ENCODE assay signal across 9 cellular contexts in genomic region chr10:31940839-31941653, GRCh38. TPM values are rescaled to one million over a fixed set of nuclear protein-coding genes. Genes with fewer than 3 reads are reported as not detected.
DNase-seq lines count a peak whose midpoint lies in the region; TF ChIP-seq lines count a peak whose summit lies in the region.
"Had no signal": no experiment of that assay in that cellular context is flagged by ENCODE, and none has a peak within 500 bp of the region (broad histone marks: within the 10 kb centered on the region; RNA-seq: fewer than 3 reads in every experiment).

No MANE protein-coding gene starts in this region.

- peak overlapping the region; percentile 79 for H3K27ac Mint-ChIP-seq in osteocyte (ENCODE audit: unreplicated experiment)
- H3K27ac Mint-ChIP-seq: IgD-negative memory B cell had no signal

- no peaks in the 10 kb centered on the region for H3K36me3 ChIP-seq in endocrine pancreas (ENCODE audit: control insufficient read depth, insufficient read depth, low read length)

- H3K9ac ChIP-seq in endocrine pancreas (ENCODE audit: control insufficient read depth, insufficient read depth, low read length): no peak overlapping the region

- DNase-seq in EH (ENCODE audit: low read depth) (peak; percentile 99), NCI-H226 (peak; percentile 99), osteocyte (ENCODE audit: extremely low spot score, unreplicated experiment) (peak; percentile 89), NCI-H1417 treated with DMSO at 0.1 percent for 48 hours (lab: John Stamatoyannopoulos, UW) (no peak), ecto neural progenitor cell (ENCODE audit: low spot score) (no peak), NCI-H2227 treated with DMSO at 0.1 percent for 48 hours (lab: John Stamatoyannopoulos, UW) (no peak), COLO668 (lab: John Stamatoyannopoulos, UW; ENCODE audit: unreplicated experiment) (no peak)

- H3K4me3 Mint-ChIP-seq in osteocyte (ENCODE audit: unreplicated experiment): no peak overlapping the region

- H3K27me3 ChIP-seq in endocrine pancreas (ENCODE audit: control insufficient read depth, insufficient read depth, low read length): no peaks in the 10 kb centered on the region

- H3K9me3 Mint-ChIP-seq in osteocyte (ENCODE audit: unreplicated experiment): no peaks in the 10 kb centered on the region
- H3K9me3 Mint-ChIP-seq: IgD-negative memory B cell had no signal

- peak overlapping the region; percentile 45 for H3K4me3 ChIP-seq in endocrine pancreas (ENCODE audit: control insufficient read depth, insufficient read depth, low read length)

- H3K4me1 ChIP-seq in endocrine pancreas (ENCODE audit: control insufficient read depth, insufficient read depth, low read length): peaks cover 32% of the 10 kb centered on the region

- no peak for TF ChIP-seq CTCF in osteocyte (IDR thresholded peaks at IDR 0.05)

- peaks cover 43% of the 10 kb centered on the region for H3K4me1 Mint-ChIP-seq in osteocyte (ENCODE audit: unreplicated experiment)

- no peaks in the 10 kb centered on the region for H3K9me3 ChIP-seq in endocrine pancreas (ENCODE audit: control insufficient read depth, low read length)

- no peaks in the 10 kb centered on the region for H3K27me3 Mint-ChIP-seq in osteocyte (ENCODE audit: unreplicated experiment)

- H3K36me3 Mint-ChIP-seq in osteocyte (ENCODE audit: unreplicated experiment): no peaks in the 10 kb centered on the region

RNA-seq across cellular contexts. Expression of gene ARHGAP12, which starts 12.4 kb away (rescaled TPM):
- total RNA-seq in osteocyte: 18.8 and 20.8 TPM in 2 replicates

Comparison
In these comparisons a context has a peak if more than half of its experiments do, and no peak if none do; other contexts are left out.
1. DNase-seq: peak in EH (single experiment), NCI-H226 (single experiment) and osteocyte (single experiment); none in NCI-H1417 treated with DMSO at 0.1 percent for 48 hours (single experiment), ecto neural progenitor cell (single experiment), NCI-H2227 treated with DMSO at 0.1 percent for 48 hours (single experiment) and COLO668 (single experiment).